Comparison of ENCODE assay signal across 24 cellular contexts in the genomic region with DNA sequence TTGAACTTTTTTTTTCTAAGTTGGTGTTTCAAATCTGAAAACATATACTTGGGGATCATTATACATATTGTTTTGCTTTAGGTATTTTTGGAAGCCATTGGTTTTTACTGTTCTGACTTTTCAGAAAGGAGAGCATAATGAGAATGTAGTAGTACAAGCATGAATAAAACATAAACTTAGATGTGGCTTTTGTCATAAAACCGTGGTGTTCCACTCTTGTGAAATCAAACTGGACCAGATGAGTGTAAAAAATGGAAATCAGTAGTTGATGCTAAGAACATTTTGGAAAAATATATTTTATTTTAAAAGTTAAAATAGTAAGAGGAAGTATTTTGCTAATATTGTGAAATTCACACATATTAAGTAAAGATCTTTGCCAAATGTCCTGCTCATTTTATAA.
"Had no signal": no experiment of that assay in that cellular context is flagged by ENCODE, and none has a peak within 500 bp of the region (broad histone marks: within the 10 kb centered on the region; RNA-seq: fewer than 3 reads in every experiment).

No MANE protein-coding gene starts in this region.

- H3K4me1 ChIP-seq: testis, vagina had no signal

- H3K36me3 ChIP-seq: lower lobe of right lung, ovary, prostate gland, right lobe of liver, thyroid gland, transverse colon, vagina had no signal

- H3K27ac ChIP-seq: lower lobe of right lung, ovary, prostate gland, right lobe of liver, skin epidermis, stomach, testis, thyroid gland, vagina had no signal

- DNase-seq: head of caudate nucleus; hippocampal formation; lower lobe of right lung; mammary epithelial cell; mesenchymal stem cell; naive B cell; natural killer cell; ovary; posterior cingulate gyrus; right lobe of liver; stimulated activated CD4-positive, alpha-beta T cell treated with anti-CD3 and anti-CD28 coated beads, Interleukin-12 subunit alpha, Interleukin-12 subunit beta, amount 100 ng/mL, for 4 hours; stimulated activated CD4-positive, alpha-beta T cell treated with anti-CD3 and anti-CD28 coated beads, Interleukin-15, amount 100 ng/mL, for 24 hours; stimulated activated CD4-positive, alpha-beta T cell treated with anti-CD3 and anti-CD28 coated beads, Interleukin-2, amount 100 ng/mL, for 24 hours; stimulated activated CD4-positive, alpha-beta T cell treated with anti-CD3 and anti-CD28 coated beads, Interleukin-4, amount 100 ng/mL, for 1 hour; stimulated activated naive B cell treated with anti-CD40 and anti-IgM and Interleukin-4, amounts not matched to agents 10 μg/mL and 1 μg/mL and 100 μg/mL, for 72 hours; stimulated activated naive CD8-positive, alpha-beta T cell treated with anti-CD3 and anti-CD28 coated beads, Interleukin-15, Interleukin-2, amounts not matched to agents 100 U/mL and 50 U/mL, for 24 hours; stomach; testis; thyroid gland; transverse colon; upper lobe of left lung had no signal

- H3K27me3 ChIP-seq: ovary, right lobe of liver, stomach, testis, thyroid gland, transverse colon, upper lobe of left lung, vagina had no signal

- H3K9me3 ChIP-seq: lower lobe of right lung, ovary, prostate gland, right lobe of liver, testis, thyroid gland, transverse colon, vagina had no signal

- H3K4me3 ChIP-seq: lower lobe of right lung, ovary, prostate gland, right lobe of liver, skin epidermis, stomach, testis, thyroid gland, transverse colon, upper lobe of left lung, vagina had no signal
